Comparison of ENCODE assay signal across 26 cellular contexts in genomic region chr1:5953386-5953785, GRCh38.
"Had no signal": no experiment of that assay in that cellular context is flagged by ENCODE, and none has a peak within 500 bp of the region (broad histone marks: within the 10 kb centered on the region; RNA-seq: fewer than 3 reads in every experiment).

No MANE protein-coding gene starts in this region.

- H3K4me1 Mint-ChIP-seq: brain had no signal

- H3K4me3 Mint-ChIP-seq: activated B cell treated with CpG ODN at 0.5 μM for 24 hours; activated CD4-positive, alpha-beta memory T cell treated with anti-CD3 and anti-CD28 coated beads for 36 hours; activated CD4-positive, alpha-beta T cell treated with anti-CD3 and anti-CD28 coated beads, Interleukin-2, amount 10 ng/mL, durations not matched to agents 7 days and 5 days; activated naive CD8-positive, alpha-beta T cell; activated T-cell treated with anti-CD3 and anti-CD28 coated beads, Interleukin-2, amount 50 U/mL, for 72 hours; brain; IgD-negative memory B cell had no signal

- H3K27me3 Mint-ChIP-seq: activated B cell treated with CpG ODN at 0.5 μM for 24 hours; activated CD4-positive, alpha-beta memory T cell treated with anti-CD3 and anti-CD28 coated beads for 36 hours; activated CD4-positive, alpha-beta T cell treated with anti-CD3 and anti-CD28 coated beads, Interleukin-2, amount 10 ng/mL, durations not matched to agents 7 days and 5 days; activated naive CD8-positive, alpha-beta T cell; brain had no signal

- H3K27ac Mint-ChIP-seq: activated B cell treated with CpG ODN at 0.5 μM for 24 hours; activated CD4-positive, alpha-beta memory T cell treated with anti-CD3 and anti-CD28 coated beads for 36 hours; activated CD4-positive, alpha-beta T cell treated with anti-CD3 and anti-CD28 coated beads, Interleukin-2, amount 10 ng/mL, durations not matched to agents 7 days and 5 days; activated naive CD8-positive, alpha-beta T cell; activated T-cell treated with anti-CD3 and anti-CD28 coated beads, Interleukin-2, amount 50 U/mL, for 72 hours; activated T-helper 2 cell treated with anti-CD3 and anti-CD28 coated beads, Interferon-gamma antibody, Interleukin-2, Interleukin-4, amounts not matched to agents 10 μg/mL and 5 μg/mL and 100 μg/mL, durations not matched to agents 14 hours and 24 hours and 36 hours; brain; IgD-negative memory B cell had no signal

- FAIRE-seq: astrocyte, TTC549 had no signal

- H3K9me3 Mint-ChIP-seq: activated B cell treated with CpG ODN at 0.5 μM for 24 hours; activated CD4-positive, alpha-beta memory T cell treated with anti-CD3 and anti-CD28 coated beads for 36 hours; activated CD4-positive, alpha-beta T cell treated with anti-CD3 and anti-CD28 coated beads, Interleukin-2, amount 10 ng/mL, durations not matched to agents 7 days and 5 days; activated T-cell treated with anti-CD3 and anti-CD28 coated beads, Interleukin-2, amount 50 U/mL, for 72 hours; activated T-helper 2 cell treated with anti-CD3 and anti-CD28 coated beads, Interferon-gamma antibody, Interleukin-2, Interleukin-4, amounts not matched to agents 10 μg/mL and 5 μg/mL and 100 μg/mL, durations not matched to agents 14 hours and 24 hours and 36 hours; IgD-negative memory B cell had no signal

- ATAC-seq: activated T-cell treated with anti-CD3 and anti-CD28 coated beads, Interleukin-2, amount 50 U/mL, for 72 hours had no signal

- DNase-seq: activated B cell treated with CpG ODN at 0.5 μM for 24 hours; activated CD4-positive, alpha-beta memory T cell treated with anti-CD3 and anti-CD28 coated beads for 36 hours; activated CD4-positive, alpha-beta T cell treated with anti-CD3 and anti-CD28 coated beads for 1 hour; activated CD4-positive, alpha-beta T cell treated with anti-CD3 and anti-CD28 coated beads, Interleukin-2, amount 10 ng/mL, durations not matched to agents 7 days and 5 days; activated CD8-positive, alpha-beta memory T cell treated with anti-CD3 and anti-CD28 coated beads for 24 hours; activated naive CD4-positive, alpha-beta T cell; activated T-cell treated with anti-CD3 and anti-CD28 coated beads, Interleukin-2, amount 50 U/mL, for 72 hours; amygdala; KG1; NCI-H1048; NCI-H1417; NCI-H1930; NCI-H2107; NCI-H2171 treated with DMSO at 0.1 percent for 48 hours; NCI-H226; NCI-H526 treated with DMSO at 0.1 percent for 48 hours; NCI-H82; SIG-M5; T-helper 2 cell; T1000 had no signal
